ENCODE assay signal across 23 cellular contexts in genomic region chr13:81888855-81889254, GRCh38.
"Had no signal": no experiment of that assay in that cellular context is flagged by ENCODE, and none has a peak within 500 bp of the region (broad histone marks: within the 10 kb centered on the region; RNA-seq: fewer than 3 reads in every experiment).

No MANE protein-coding gene starts in this region.

- ATAC-seq: foreskin keratinocyte, gastroesophageal sphincter, heart left ventricle, left cardiac atrium, left lung, left ventricle myocardium superior, mucosa of descending colon had no signal

- H3K36me3 Mint-ChIP-seq: mesothelial cell of epicardium had no signal

- FAIRE-seq: colon, endothelial cell of umbilical vein, frontal cortex had no signal

- H3K27ac ChIP-seq: coronary artery, dorsolateral prefrontal cortex, esophagus muscularis mucosa, foreskin keratinocyte, gastroesophageal sphincter, heart left ventricle, hepatocyte, left lung, lower lobe of right lung had no signal

- H3K4me1 ChIP-seq: esophagus muscularis mucosa, foreskin keratinocyte, gastroesophageal sphincter, heart left ventricle, left lung, lower lobe of right lung had no signal

- H3K4me3 Mint-ChIP-seq: immature natural killer cell, mesothelial cell of epicardium had no signal

- H3K27ac Mint-ChIP-seq: immature natural killer cell, mesothelial cell of epicardium had no signal

- DNase-seq: dermis blood vessel endothelial cell; dorsolateral prefrontal cortex; effector CD4-positive, alpha-beta T cell; effector memory CD4-positive, alpha-beta T cell; foreskin keratinocyte; heart left ventricle; hypothalamus; immature natural killer cell; islet precursor cell; left cardiac atrium; left ventricle myocardium superior; lower lobe of right lung; mesenchymal stem cell had no signal

- H2AFZ ChIP-seq: hepatocyte had no signal

- H3K27me3 ChIP-seq: dorsolateral prefrontal cortex, esophagus muscularis mucosa, foreskin keratinocyte, gastroesophageal sphincter, heart left ventricle, hepatocyte, left lung had no signal

- H3K4me3 ChIP-seq: coronary artery, dorsolateral prefrontal cortex, esophagus muscularis mucosa, gastroesophageal sphincter, heart left ventricle, hepatocyte, left lung, lower lobe of right lung, mucosa of descending colon had no signal

- H3K4me1 Mint-ChIP-seq: immature natural killer cell, mesothelial cell of epicardium had no signal

- H3K4me2 ChIP-seq: hepatocyte had no signal

- H3K36me3 ChIP-seq: esophagus muscularis mucosa, gastroesophageal sphincter, left lung, lower lobe of right lung had no signal

- H3K79me2 ChIP-seq: hepatocyte had no signal
